ENCODE assay signal across 8 cellular contexts in genomic region chr6:55617272-55617671, GRCh38. TPM values are rescaled to one million over a fixed set of nuclear protein-coding genes. Genes with fewer than 3 reads are reported as not detected.
DNase-seq lines count a peak whose midpoint lies in the region; ATAC-seq, FAIRE-seq and TF ChIP-seq lines count a peak whose summit lies in the region.

No MANE protein-coding gene starts in this region.

- no peaks in the 10 kb centered on the region for H3K36me3 ChIP-seq in ovary

- no peak for TF ChIP-seq EP300 in ovary (IDR thresholded peaks at IDR 0.05)

- ATAC-seq in HG03354 (IDR thresholded peaks at IDR 0.05; ENCODE audit: poor library complexity, severe bottlenecking, unreplicated experiment): peak; percentile 86
- no peak for ATAC-seq in HG03025 (IDR thresholded peaks at IDR 0.05; ENCODE audit: low FRiP score, unreplicated experiment)

- TF ChIP-seq CTCF in ovary (IDR thresholded peaks at IDR 0.05): no peak

- H3K27me3 ChIP-seq in ovary: no peaks in the 10 kb centered on the region

- no peaks in the 10 kb centered on the region for H3K9me3 ChIP-seq in ovary

- TF ChIP-seq POLR2A in GM12891 (IDR thresholded peaks at IDR 0.05; ENCODE audit: low read depth, low read length) (no peak), ovary (IDR thresholded peaks at IDR 0.05) (no peak)

- peak; percentile 73 for FAIRE-seq in GM12891 (lab: Jason Lieb, UNC)

- 90 to 95% (median 92%) methylated on average over 5 of the region's 5 CpGs for WGBS in ovary, 3 donors

- no peak overlapping the region for H3K27ac ChIP-seq in ovary

- intact Hi-C loops in ovary (cut with DNase I): no loop called here

- H3K4me1 ChIP-seq in ovary (ENCODE audit: insufficient read depth): no peaks in the 10 kb centered on the region

- DNase-seq in A172 (ENCODE audit: low spot score): peak; percentile 52
- no peak for DNase-seq in GM12891 (ENCODE audit: insufficient read length, low spot score)
- DNase-seq in RPMI8226: peak; percentile 28
- peak; percentile 12 for DNase-seq in glomerular visceral epithelial cell (ENCODE audit: extremely low spot score)
- no peak for DNase-seq in ovary
- no peak for DNase-seq in inferior parietal cortex (ENCODE audit: extremely low spot score)

- H3K4me3 ChIP-seq in ovary: no peak overlapping the region

TF ChIP-seq in GM12891, 5 proteins besides CTCF, POLR2A, EP300 and RAD21:
- no peak for TF ChIP-seq PAX5 (IDR thresholded peaks at IDR 0.05; ENCODE audit: insufficient read depth, low read length, severe bottlenecking)
- no peak for TF ChIP-seq POU2F2 (IDR thresholded peaks at IDR 0.05; ENCODE audit: low read depth, low read length)
- TF ChIP-seq POLR2AphosphoS5 (IDR thresholded peaks at IDR 0.05; ENCODE audit: low read depth, low read length): no peak
- no peak for TF ChIP-seq TAF1 (IDR thresholded peaks at IDR 0.05; ENCODE audit: low read depth, low read length)
- no peak for TF ChIP-seq SPI1 (IDR thresholded peaks at IDR 0.05; ENCODE audit: low read depth, low read length)

RNA-seq across cellular contexts. Expression of gene HMGCLL1, which starts 38.3 kb away (rescaled TPM):
- total RNA-seq in A172 (2014; rRNA removed; shearing (Covaris generic)): not detected in 2 replicates
- not detected for polyA plus RNA-seq in GM12891 (2012; ENCODE audit: low read depth, missing spikeins)
- 1 to 10 TPM in 2 of 7 donors, under 1 TPM in 3, not detected in 2; 0.12 to 2.5 (median 0.67) TPM for total RNA-seq in ovary
- polyA plus RNA-seq in ovary: 1 to 10 TPM in 1 of 2 donors, under 1 TPM in 1; 0.39 to 3.1 TPM

Comparison
In these comparisons a context has a peak if more than half of its experiments do, and no peak if none do; other contexts are left out.
1. DNase-seq: peak in A172 (single experiment), RPMI8226 (single experiment) and glomerular visceral epithelial cell (single experiment); none in GM12891 (single experiment), ovary (0 of 5) and inferior parietal cortex (single experiment).